1 cellular context compared by ENCODE assay signal in the genomic region with DNA sequence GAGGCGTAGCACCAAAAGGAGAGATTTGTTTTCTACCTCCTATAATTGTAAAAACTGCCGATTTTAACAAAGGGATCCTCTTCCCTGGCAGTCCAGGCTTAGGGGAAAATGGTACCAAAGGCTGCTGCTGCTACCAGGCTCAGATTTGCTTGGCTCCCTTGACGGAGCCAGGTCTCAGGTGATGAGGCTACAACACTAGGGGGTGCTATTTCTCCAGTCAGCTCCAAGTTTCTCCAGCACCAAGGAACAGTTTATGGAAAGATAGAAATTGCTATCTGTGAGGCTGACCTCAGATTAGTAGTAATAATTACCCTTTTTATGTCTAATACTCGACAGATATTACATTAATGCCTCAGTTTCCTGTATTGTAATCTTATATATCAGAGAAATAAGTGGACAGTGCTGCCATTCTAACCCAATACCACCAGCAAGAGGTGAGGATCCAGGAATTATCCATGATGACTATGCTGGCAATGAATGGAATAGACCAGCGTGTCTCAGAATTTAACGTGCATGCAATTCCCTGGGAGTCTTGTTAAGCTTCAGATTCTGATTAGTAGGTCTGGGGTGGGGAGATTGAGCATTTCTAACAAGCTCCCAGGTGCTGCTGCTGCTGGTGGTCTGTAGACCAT.
TF ChIP-seq lines count a peak whose summit lies in the region.

No MANE protein-coding gene starts in this region.

TF ChIP-seq in HepG2, 621 proteins besides CTCF, POLR2A, EP300 and RAD21 (continued from another document):
- TF ChIP-seq, protein P1, sequence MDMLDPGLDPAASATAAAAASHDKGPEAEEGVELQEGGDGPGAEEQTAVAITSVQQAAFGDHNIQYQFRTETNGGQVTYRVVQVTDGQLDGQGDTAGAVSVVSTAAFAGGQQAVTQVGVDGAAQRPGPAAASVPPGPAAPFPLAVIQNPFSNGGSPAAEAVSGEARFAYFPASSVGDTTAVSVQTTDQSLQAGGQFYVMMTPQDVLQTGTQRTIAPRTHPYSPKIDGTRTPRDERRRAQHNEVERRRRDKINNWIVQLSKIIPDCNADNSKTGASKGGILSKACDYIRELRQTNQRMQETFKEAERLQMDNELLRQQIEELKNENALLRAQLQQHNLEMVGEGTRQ (IDR thresholded peaks at IDR 0.05; ENCODE audit: low read depth, low read length), result no peak
- TF ChIP-seq, protein P1 (CRISPR knock-in tag; IDR thresholded peaks at IDR 0.05; ENCODE audit: borderline replicate concordance), result no peak
- TF ChIP-seq, protein P2, sequence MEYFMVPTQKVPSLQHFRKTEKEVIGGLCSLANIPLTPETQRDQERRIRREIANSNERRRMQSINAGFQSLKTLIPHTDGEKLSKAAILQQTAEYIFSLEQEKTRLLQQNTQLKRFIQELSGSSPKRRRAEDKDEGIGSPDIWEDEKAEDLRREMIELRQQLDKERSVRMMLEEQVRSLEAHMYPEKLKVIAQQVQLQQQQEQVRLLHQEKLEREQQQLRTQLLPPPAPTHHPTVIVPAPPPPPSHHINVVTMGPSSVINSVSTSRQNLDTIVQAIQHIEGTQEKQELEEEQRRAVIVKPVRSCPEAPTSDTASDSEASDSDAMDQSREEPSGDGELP (IDR thresholded peaks at IDR 0.05; ENCODE audit: borderline replicate concordance, low read depth), result 0 out of 2 replicates have a peak, but pooled peaks have one; percentile 19
- TF ChIP-seq ZNF619 (CRISPR knock-in tag; IDR thresholded peaks at IDR 0.05), result no peak
- TF ChIP-seq STAG1 (CRISPR knock-in tag; IDR thresholded peaks at IDR 0.05), result peak; percentile 89
- TF ChIP-seq SUZ12 (IDR thresholded peaks at IDR 0.05; ENCODE audit: low read depth, low read length), result no peak
- 0 out of 2 replicates have a peak, but pooled peaks have one; percentile 34 for TF ChIP-seq MIER3 (CRISPR knock-in tag; IDR thresholded peaks at IDR 0.05; ENCODE audit: borderline replicate concordance)
- TF ChIP-seq, protein P3, sequence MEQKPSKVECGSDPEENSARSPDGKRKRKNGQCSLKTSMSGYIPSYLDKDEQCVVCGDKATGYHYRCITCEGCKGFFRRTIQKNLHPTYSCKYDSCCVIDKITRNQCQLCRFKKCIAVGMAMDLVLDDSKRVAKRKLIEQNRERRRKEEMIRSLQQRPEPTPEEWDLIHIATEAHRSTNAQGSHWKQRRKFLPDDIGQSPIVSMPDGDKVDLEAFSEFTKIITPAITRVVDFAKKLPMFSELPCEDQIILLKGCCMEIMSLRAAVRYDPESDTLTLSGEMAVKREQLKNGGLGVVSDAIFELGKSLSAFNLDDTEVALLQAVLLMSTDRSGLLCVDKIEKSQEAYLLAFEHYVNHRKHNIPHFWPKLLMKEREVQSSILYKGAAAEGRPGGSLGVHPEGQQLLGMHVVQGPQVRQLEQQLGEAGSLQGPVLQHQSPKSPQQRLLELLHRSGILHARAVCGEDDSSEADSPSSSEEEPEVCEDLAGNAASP (CRISPR knock-in tag; IDR thresholded peaks at IDR 0.05; ENCODE audit: borderline replicate concordance), result 0 out of 2 replicates have a peak, but pooled peaks have one; percentile 23
- TF ChIP-seq NFIB (CRISPR knock-in tag; IDR thresholded peaks at IDR 0.05; ENCODE audit: borderline replicate concordance), result no peak
- TF ChIP-seq, protein P4, sequence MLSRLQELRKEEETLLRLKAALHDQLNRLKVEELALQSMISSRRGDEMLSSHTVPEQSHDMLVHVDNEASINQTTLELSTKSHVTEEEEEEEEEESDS (CRISPR knock-in tag; IDR thresholded peaks at IDR 0.05; ENCODE audit: borderline replicate concordance), result no peak
- peak; percentile 69 for TF ChIP-seq SMC3 (IDR thresholded peaks at IDR 0.05; ENCODE audit: low read length)
- TF ChIP-seq, protein P5, sequence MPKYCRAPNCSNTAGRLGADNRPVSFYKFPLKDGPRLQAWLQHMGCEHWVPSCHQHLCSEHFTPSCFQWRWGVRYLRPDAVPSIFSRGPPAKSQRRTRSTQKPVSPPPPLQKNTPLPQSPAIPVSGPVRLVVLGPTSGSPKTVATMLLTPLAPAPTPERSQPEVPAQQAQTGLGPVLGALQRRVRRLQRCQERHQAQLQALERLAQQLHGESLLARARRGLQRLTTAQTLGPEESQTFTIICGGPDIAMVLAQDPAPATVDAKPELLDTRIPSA (CRISPR knock-in tag; IDR thresholded peaks at IDR 0.05; ENCODE audit: borderline replicate concordance), result no peak
- TF ChIP-seq CBX1 (IDR thresholded peaks at IDR 0.05; ENCODE audit: low read depth), result no peak
- TF ChIP-seq, protein P6, sequence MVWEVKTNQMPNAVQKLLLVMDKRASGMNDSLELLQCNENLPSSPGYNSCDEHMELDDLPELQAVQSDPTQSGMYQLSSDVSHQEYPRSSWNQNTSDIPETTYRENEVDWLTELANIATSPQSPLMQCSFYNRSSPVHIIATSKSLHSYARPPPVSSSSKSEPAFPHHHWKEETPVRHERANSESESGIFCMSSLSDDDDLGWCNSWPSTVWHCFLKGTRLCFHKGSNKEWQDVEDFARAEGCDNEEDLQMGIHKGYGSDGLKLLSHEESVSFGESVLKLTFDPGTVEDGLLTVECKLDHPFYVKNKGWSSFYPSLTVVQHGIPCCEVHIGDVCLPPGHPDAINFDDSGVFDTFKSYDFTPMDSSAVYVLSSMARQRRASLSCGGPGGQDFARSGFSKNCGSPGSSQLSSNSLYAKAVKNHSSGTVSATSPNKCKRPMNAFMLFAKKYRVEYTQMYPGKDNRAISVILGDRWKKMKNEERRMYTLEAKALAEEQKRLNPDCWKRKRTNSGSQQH (CRISPR knock-in tag; IDR thresholded peaks at IDR 0.05; ENCODE audit: low read depth), result no peak
TF ChIP-seq in HepG2: peak in this region for 5.
